Comparison of ENCODE assay signal across 29 cellular contexts in genomic region chr9:30575218-30575617, GRCh38.
DNase-seq lines count a peak whose midpoint lies in the region; ATAC-seq and TF ChIP-seq lines count a peak whose summit lies in the region.
"Had no signal": no experiment of that assay in that cellular context is flagged by ENCODE, and none has a peak within 500 bp of the region (broad histone marks: within the 10 kb centered on the region; RNA-seq: fewer than 3 reads in every experiment).

No MANE protein-coding gene starts in this region.

- H3K4me1 ChIP-seq in right cardiac atrium (ENCODE audit: control insufficient read depth, insufficient read depth, low read length) (no peaks in the 10 kb centered on the region), left ventricle myocardium inferior (no peaks in the 10 kb centered on the region), aorta (ENCODE audit: control insufficient read depth in 1 of 2, insufficient read depth in 2 of 2, low read length in 2 of 2) (no peaks in the 10 kb centered on the region), adrenal gland (replicated peaks in 1 of 2) (no peaks in the 10 kb centered on the region)
- H3K4me1 ChIP-seq: BLaER1, HAP-1 had no signal

- H3K4me3 ChIP-seq in right cardiac atrium (ENCODE audit: low read length) (no peak overlapping the region), left ventricle myocardium inferior (no peak overlapping the region), fibroblast of villous mesenchyme (ENCODE audit: low read depth, low read length) (peak overlapping the region; percentile 27), aorta (ENCODE audit: low read length in 2 of 2) (no peak overlapping the region), adrenal gland (no peak overlapping the region)
- H3K4me3 ChIP-seq: BLaER1, GM12878, GM23338, HAP-1 had no signal

- H3K27me3 ChIP-seq in right cardiac atrium (ENCODE audit: control insufficient read depth, insufficient read depth), result no peaks in the 10 kb centered on the region
- H3K27me3 ChIP-seq in left ventricle myocardium inferior (ENCODE audit: low read depth), result no peaks in the 10 kb centered on the region
- H3K27me3 ChIP-seq in aorta (ENCODE audit: control insufficient read depth in 1 of 2, insufficient read depth in 2 of 2, low read length in 1 of 2), result no peaks in the 10 kb centered on the region
- H3K27me3 ChIP-seq in adrenal gland, result no peaks in the 10 kb centered on the region
- H3K27me3 ChIP-seq: BLaER1 had no signal

- H3K36me3 ChIP-seq in left ventricle myocardium inferior (no peaks in the 10 kb centered on the region), aorta (ENCODE audit: control insufficient read depth in 1 of 2, insufficient read depth in 2 of 2, low read length in 1 of 2) (no peaks in the 10 kb centered on the region), adrenal gland (replicated peaks in 1 of 2) (no peaks in the 10 kb centered on the region)
- H3K36me3 ChIP-seq: BLaER1, HAP-1 had no signal

- DNase-seq in right cardiac atrium, result peak in 2 of 3 donors; percentile 18 to 35
- no peak for DNase-seq in left ventricle myocardium inferior
- DNase-seq in fibroblast of villous mesenchyme (ENCODE audit: low read depth), result no peak
- peak; percentile 44 for DNase-seq in posterior vena cava (ENCODE audit: low spot score)
- DNase-seq in aorta, result peak in 1 of 2 donors; percentile 43
- DNase-seq in activated T-cell treated with anti-CD3 and anti-CD28 coated beads, Interleukin-2, amount 50 U/mL, for 1 hour, result no peak
- no peak for DNase-seq in adrenal gland
- DNase-seq in stimulated activated naive CD4-positive, alpha-beta T cell (lab: John Stamatoyannopoulos, UW), result no peak
- DNase-seq: CD4-positive, CD25-positive, alpha-beta regulatory T cell; EL; GDM1; HFFc6; NCI-H1048; NCI-H1417; NCI-H1694; NCI-H2081; NCI-H2171; NCI-H226; NCI-H510A; NCI-H69; SHP77 treated with DMSO at 0.1 percent for 48 hours had no signal

- intact Hi-C loops in right cardiac atrium (cut with DNase I), result no loop called here
- intact Hi-C loops in left ventricle myocardium inferior (cut with micrococcal nuclease), result no loop called here
- intact Hi-C loops in posterior vena cava (cut with DNase I), result no loop called here
- intact Hi-C loops in aorta (cut with DNase I), result no loop called here
- intact Hi-C loops in adrenal gland (cut with DNase I), result no loop called here

- ATAC-seq in right cardiac atrium (no peak), aorta (ENCODE audit: low FRiP score) (peak; percentile 19)
- ATAC-seq: GM12878, GM23338, Panc1 had no signal

- TF ChIP-seq CTCF in left ventricle myocardium inferior (IDR thresholded peaks at IDR 0.05; ENCODE audit: borderline replicate concordance) (no peak), fibroblast of villous mesenchyme (IDR thresholded peaks at IDR 0.05; ENCODE audit: insufficient read depth, low read depth, low read length) (no peak), adrenal gland (IDR thresholded peaks at IDR 0.05) (no peak)

- no peak for TF ChIP-seq POLR2A in adrenal gland (IDR thresholded peaks at IDR 0.05)

- no peaks in the 10 kb centered on the region for H3K9me3 ChIP-seq in right cardiac atrium (ENCODE audit: control insufficient read depth, low read length)
- H3K9me3 ChIP-seq in left ventricle myocardium inferior (replicated peaks), result peaks cover 38% of the 10 kb centered on the region
- H3K9me3 ChIP-seq in aorta (ENCODE audit: control insufficient read depth, low read length), result no peaks in the 10 kb centered on the region
- H3K9me3 ChIP-seq in adrenal gland (replicated peaks in 1 of 3), result no peaks in the 10 kb centered on the region
- H3K9me3 ChIP-seq: HAP-1 had no signal

- 92% methylated on average over 16 of the region's 16 CpGs for WGBS in right cardiac atrium
- WGBS in aorta, 2 donors, result 89 to 92% methylated on average over 16 of the region's 16 CpGs
- WGBS in adrenal gland, 4 donors, result 86 to 91% (median 89%) methylated on average over 12 to 16 of the region's 16 CpGs

- H3K27ac ChIP-seq in right cardiac atrium (ENCODE audit: low read length) (no peak overlapping the region), left ventricle myocardium inferior (replicated peaks) (no peak overlapping the region), aorta (ENCODE audit: low read depth in 1 of 2, low read length in 2 of 2) (no peak overlapping the region), adrenal gland (no peak overlapping the region)
- H3K27ac ChIP-seq: BLaER1, HL-60, KMS-11, RWPE1 had no signal

Comparison
In these comparisons a context has a peak if more than half of its experiments do, and no peak if none do; other contexts are left out.
1. DNase-seq: peak in right cardiac atrium (2 of 3) and posterior vena cava (single experiment); none in left ventricle myocardium inferior (single experiment), fibroblast of villous mesenchyme (single experiment), activated T-cell treated with anti-CD3 and anti-CD28 coated beads, Interleukin-2, amount 50 U/mL, for 1 hour (single experiment), adrenal gland (0 of 7) and stimulated activated naive CD4-positive, alpha-beta T cell (0 of 6).